In genomic region chr14:65371784-65372183, GRCh38 we compare ENCODE assay signal across 1 cellular context.
TF ChIP-seq lines count a peak whose summit lies in the region.

No MANE protein-coding gene starts in this region.

TF ChIP-seq in HCT116, 20 proteins besides CTCF, POLR2A, EP300 and RAD21:
- no peak for TF ChIP-seq CBX3 (IDR thresholded peaks at IDR 0.05; ENCODE audit: low read depth)
- no peak for TF ChIP-seq EZH2phosphoT487 (IDR thresholded peaks at IDR 0.05; ENCODE audit: borderline replicate concordance)
- no peak for TF ChIP-seq ELF1 (IDR thresholded peaks at IDR 0.05; ENCODE audit: borderline replicate concordance, low read depth)
- TF ChIP-seq POLR2AphosphoS5 (IDR thresholded peaks at IDR 0.05; ENCODE audit: low read depth, low read length) = no peak
- TF ChIP-seq FOSL1 (IDR thresholded peaks at IDR 0.05; ENCODE audit: low read depth) = no peak
- TF ChIP-seq JUND (IDR thresholded peaks at IDR 0.05) = no peak
- no peak for TF ChIP-seq ZBTB33 (IDR thresholded peaks at IDR 0.05; ENCODE audit: extremely low read depth, insufficient replicate concordance, low read length)
- TF ChIP-seq SRF (IDR thresholded peaks at IDR 0.05; ENCODE audit: low read depth) = no peak
- TF ChIP-seq EZH2 (IDR thresholded peaks at IDR 0.05) = no peak
- no peak for TF ChIP-seq REST (IDR thresholded peaks at IDR 0.05; ENCODE audit: low read depth)
- TF ChIP-seq, protein P1, sequence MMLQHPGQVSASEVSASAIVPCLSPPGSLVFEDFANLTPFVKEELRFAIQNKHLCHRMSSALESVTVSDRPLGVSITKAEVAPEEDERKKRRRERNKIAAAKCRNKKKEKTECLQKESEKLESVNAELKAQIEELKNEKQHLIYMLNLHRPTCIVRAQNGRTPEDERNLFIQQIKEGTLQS (IDR thresholded peaks at IDR 0.05) = no peak
- no peak for TF ChIP-seq SP1 (IDR thresholded peaks at IDR 0.05; ENCODE audit: low read depth)
- no peak for TF ChIP-seq ZFX (IDR thresholded peaks at IDR 0.05)
- no peak for TF ChIP-seq YY1 (IDR thresholded peaks at IDR 0.05; ENCODE audit: extremely low read depth, insufficient replicate concordance, low read depth, low read length)
- TF ChIP-seq CEBPB (IDR thresholded peaks at IDR 0.05; ENCODE audit: low read depth) = no peak
- no peak for TF ChIP-seq TCF7L2 (IDR thresholded peaks at IDR 0.05; ENCODE audit: borderline replicate concordance, extremely low read depth, insufficient read depth, insufficient read length)
- TF ChIP-seq EGR1 (IDR thresholded peaks at IDR 0.05; ENCODE audit: low read depth) = no peak
- no peak for TF ChIP-seq ZNF274 (IDR thresholded peaks at IDR 0.05; ENCODE audit: low read depth, low read length)
- TF ChIP-seq MAX (IDR thresholded peaks at IDR 0.05) = no peak
